ENCODE assay signal across 8 cellular contexts in genomic region chr1:150575518-150576366, GRCh38. TPM values are rescaled to one million over a fixed set of nuclear protein-coding genes. Genes with fewer than 3 reads are reported as not detected.
DNase-seq lines count a peak whose midpoint lies in the region; ATAC-seq and TF ChIP-seq lines count a peak whose summit lies in the region.

No MANE protein-coding gene starts in this region.

- no peak for DNase-seq in BE2C
- DNase-seq in mammary epithelial cell = no peak

- H3K36me3 ChIP-seq in BE2C (peaks cover 74% of the 10 kb centered on the region), KMS-11 (ENCODE audit: insufficient read depth) (peaks cover 61% of the 10 kb centered on the region), mammary epithelial cell (ENCODE audit: insufficient read depth, low read length) (peaks cover 46% of the 10 kb centered on the region), muscle layer of duodenum (ENCODE audit: control insufficient read depth in 1 of 2, insufficient read depth in 2 of 2, low read length in 2 of 2) (peaks cover 51 to 70% of the 10 kb centered on the region in 2 donors)

- H3K27ac ChIP-seq in KMS-11 (peak overlapping the region; percentile 78; the same call in 1 of the 2 replicates), mammary epithelial cell (ENCODE audit: insufficient read depth, low read depth, low read length) (peak overlapping the region; percentile 89), muscle layer of duodenum (ENCODE audit: low read length) (peak overlapping the region; percentile 100)

- H3K79me2 ChIP-seq in KMS-11 (ENCODE audit: insufficient read depth, low read depth) (peaks cover 92% of the 10 kb centered on the region), mammary epithelial cell (ENCODE audit: insufficient read depth, low read length) (peaks cover 82% of the 10 kb centered on the region)

- WGBS in mammary epithelial cell (ENCODE audit: low coverage, missing lambda C conversion rate) = 10% methylated on average over 1 of the region's 1 CpG

- in situ Hi-C loops in mammary epithelial cell (cut with MboI; ENCODE audit: low sequenced_read_pairs in 2 of 2) = no loop called here

- BruUV-seq in mammary epithelial cell (replicated peaks; lab: Mats Ljungman, UMichigan) = no TSS peak

- H3K4me1 ChIP-seq in BE2C (no peaks in the 10 kb centered on the region), KMS-11 (ENCODE audit: low read depth, poor library complexity, severe bottlenecking) (peaks cover 77% of the 10 kb centered on the region), mammary epithelial cell (ENCODE audit: insufficient read depth, low read length) (peaks cover 30% of the 10 kb centered on the region), muscle layer of duodenum (ENCODE audit: control insufficient read depth in 1 of 2, insufficient read depth in 2 of 2, low read length in 2 of 2) (peaks cover 16 to 47% of the 10 kb centered on the region in 2 donors)

- H3K4me2 ChIP-seq in KMS-11 = peak overlapping the region; percentile 99
- peak overlapping the region; percentile 75 for H3K4me2 ChIP-seq in mammary epithelial cell (ENCODE audit: insufficient read depth, low read depth, low read length)

- CTCF ChIA-PET in mammary epithelial cell (lab: Charles Lee; ENCODE audit: low non-redundant PET) = no interaction called here

- no peak for TF ChIP-seq CTCF in BE2C (IDR thresholded peaks at IDR 0.05; ENCODE audit: low read depth, low read length)
- TF ChIP-seq CTCF in KMS-11 (conservative IDR thresholded peaks at IDR 0.05; ENCODE audit: low read depth, low read length) = no peak
- no peak for TF ChIP-seq CTCF in mammary epithelial cell (conservative IDR thresholded peaks at IDR 0.05 in 1 of 2, IDR thresholded peaks at IDR 0.05 in 1 of 2; ENCODE audit: extremely low read depth in 1 of 2, insufficient read depth in 1 of 2, low read depth in 1 of 2, low read length in 2 of 2)

- H3K9me3 ChIP-seq in BE2C (0 out of 2 replicates have a peak, but pooled peaks cover 2% of the 10 kb centered on the region), mammary epithelial cell (replicated peaks; ENCODE audit: insufficient read depth, low read length) (no peaks in the 10 kb centered on the region), muscle layer of duodenum (ENCODE audit: control insufficient read depth in 1 of 2, low read length in 2 of 2) (no peaks in the 10 kb centered on the region)

- H3K4me3 ChIP-seq in BE2C (ENCODE audit: low read depth, low read length) (peak overlapping the region; percentile 96), KMS-11 (IDR thresholded peaks at IDR 0.05; ENCODE audit: insufficient read depth, low read depth, low read length) (peak overlapping the region; percentile 98), mammary epithelial cell (replicated peaks in 1 of 3; ENCODE audit: insufficient read depth in 1 of 3, low read depth in 2 of 3, low read length in 3 of 3) (peak overlapping the region; percentile 77 to 97 (median 85)), muscle layer of duodenum (ENCODE audit: low read depth in 1 of 2, low read length in 2 of 2) (peak overlapping the region; percentile 98 to 100)

- no peaks in the 10 kb centered on the region for H3K27me3 ChIP-seq in BE2C
- H3K27me3 ChIP-seq in KMS-11 (ENCODE audit: insufficient read depth, low read depth) = no peaks in the 10 kb centered on the region
- no peaks in the 10 kb centered on the region for H3K27me3 ChIP-seq in mammary epithelial cell (ENCODE audit: insufficient read depth, low read length)
- no peaks in the 10 kb centered on the region for H3K27me3 ChIP-seq in muscle layer of duodenum (ENCODE audit: low read depth, low read length)

- H3K9ac ChIP-seq in KMS-11 (peak overlapping the region; percentile 92; the same call in 1 of the 2 replicates), mammary epithelial cell (ENCODE audit: insufficient read depth, low read length) (peak overlapping the region; percentile 100)

- intact Hi-C loops in mammary epithelial cell (cut with micrococcal nuclease) = loop anchor here (5.0 kb wide), 1 partner anchor 122 kb away; the partner anchor contains the start of gene GOLPH3L

- dilution Hi-C loops in mammary epithelial cell (cut with HindIII; ENCODE audit: low sequenced_read_pairs) = loop anchor here (10.0 kb wide), 1 partner anchor 61 kb away; the partner anchor contains the start of gene FALEC

- H4K20me1 ChIP-seq in KMS-11 (ENCODE audit: insufficient read depth) = peaks cover 49% of the 10 kb centered on the region
- peaks cover 26% of the 10 kb centered on the region for H4K20me1 ChIP-seq in mammary epithelial cell (ENCODE audit: insufficient read depth, low read length)

- H2AFZ ChIP-seq in KMS-11 (ENCODE audit: low read depth) (no peak overlapping the region), mammary epithelial cell (ENCODE audit: low read depth, low read length) (no peak overlapping the region)

- no peak for ATAC-seq in GM21825 (IDR thresholded peaks at IDR 0.05; ENCODE audit: unreplicated experiment)
- ATAC-seq in GM19328 (IDR thresholded peaks at IDR 0.05; ENCODE audit: unreplicated experiment) = no peak
- no peak for ATAC-seq in HG03469 (IDR thresholded peaks at IDR 0.05; ENCODE audit: unreplicated experiment)
- ATAC-seq in HG03025 (IDR thresholded peaks at IDR 0.05; ENCODE audit: low FRiP score, unreplicated experiment) = no peak

RNA-seq across cellular contexts. Expression of gene MCL1, which starts 3.7 kb away (rescaled TPM):
- 88.9 TPM for polyA plus RNA-seq in BE2C (2012; ENCODE audit: insufficient read depth, insufficient read length, low read depth)
- 100 to 1,000 TPM; 289 to 455 TPM for total RNA-seq in mammary epithelial cell
- polyA plus RNA-seq in mammary epithelial cell = 126 TPM
- 272 TPM for polyA minus RNA-seq in mammary epithelial cell

RNA-seq across cellular contexts. Expression of gene ADAMTSL4, which starts 26.5 kb away (rescaled TPM):
- polyA plus RNA-seq in BE2C (2012; ENCODE audit: insufficient read depth, insufficient read length, low read depth) = 2.2 TPM
- 10 to 100 TPM in 1 of 2 donors, 1 to 10 TPM in 1; 2.9 to 98.0 TPM for total RNA-seq in mammary epithelial cell
- polyA plus RNA-seq in mammary epithelial cell = 4.8 TPM
- 5.1 TPM for polyA minus RNA-seq in mammary epithelial cell

RNA-seq across cellular contexts. Expression of gene ENSA, which starts 53.7 kb away (rescaled TPM):
- polyA plus RNA-seq in BE2C (2012; ENCODE audit: insufficient read depth, insufficient read length, low read depth) = 298 TPM
- total RNA-seq in mammary epithelial cell = 100 to 1,000 TPM in 1 of 2 donors, 10 to 100 TPM in 1; 62.5 to 178 TPM
- polyA plus RNA-seq in mammary epithelial cell = 114 TPM
- polyA minus RNA-seq in mammary epithelial cell = 28.8 TPM
